13 cellular contexts compared by ENCODE assay signal in genomic region chr13:114134944-114135610, GRCh38. TPM values are rescaled to one million over a fixed set of nuclear protein-coding genes. Genes with fewer than 3 reads are reported as not detected.
DNase-seq lines count a peak whose midpoint lies in the region; ATAC-seq and TF ChIP-seq lines count a peak whose summit lies in the region.
"Had no signal": no experiment of that assay in that cellular context is flagged by ENCODE, and none has a peak within 500 bp of the region (broad histone marks: within the 10 kb centered on the region; RNA-seq: fewer than 3 reads in every experiment).

No MANE protein-coding gene starts in this region.

- peaks cover 28 to 53% (median 40%) of the 10 kb centered on the region in 4 donors for H3K4me1 Mint-ChIP-seq in CD4-positive, alpha-beta memory T cell
- peaks cover 17% of the 10 kb centered on the region for H3K4me1 Mint-ChIP-seq in activated CD4-positive, alpha-beta memory T cell treated with anti-CD3 and anti-CD28 coated beads for 36 hours (ENCODE audit: low read depth)

- no peaks in the 10 kb centered on the region for H3K27me3 Mint-ChIP-seq in CD4-positive, alpha-beta memory T cell
- no peaks in the 10 kb centered on the region for H3K27me3 Mint-ChIP-seq in activated CD4-positive, alpha-beta memory T cell treated with anti-CD3 and anti-CD28 coated beads for 36 hours

- H3K9me3 Mint-ChIP-seq in CD4-positive, alpha-beta memory T cell: peaks cover 0 to 4% (median 0%) of the 10 kb centered on the region in 8 donors
- H3K9me3 Mint-ChIP-seq in activated CD4-positive, alpha-beta memory T cell treated with anti-CD3 and anti-CD28 coated beads for 36 hours: peaks cover 4% of the 10 kb centered on the region

- H3K4me3 ChIP-seq in AG04450 (ENCODE audit: low read depth, low read length) (no peak overlapping the region), mesodermal cell (ENCODE audit: extremely low read depth, insufficient read depth, low read length, poor library complexity, severe bottlenecking) (no peak overlapping the region)
- H3K4me3 ChIP-seq in CD4-positive, alpha-beta memory T cell (ENCODE audit: low read length in 2 of 2): no peak overlapping the region
- H3K4me3 ChIP-seq: MG63, suprapubic skin had no signal

- POLR2A ChIA-PET in AG04450 (lab: Yijun Ruan, JAX): no interaction called here
- POLR2A ChIA-PET in CD4-positive, alpha-beta memory T cell (lab: Charles Lee; ENCODE audit: partially characterized antibody): interaction anchor here (0.7 to 3.0 kb wide), 8 partner anchors 9 to 91 kb away, joined by 3 to 24 read pairs (median 8); no protein-coding TSS in a partner anchor
- POLR2A ChIA-PET in activated CD4-positive, alpha-beta memory T cell treated with anti-CD3 and anti-CD28 coated beads for 36 hours (lab: Charles Lee): interaction anchor here (0.6 kb wide), 1 partner anchor 10 kb away, joined by 3 read pairs; no protein-coding TSS in a partner anchor

- peak overlapping the region; percentile 50 to 91 (median 84) for H3K27ac Mint-ChIP-seq in CD4-positive, alpha-beta memory T cell
- H3K27ac Mint-ChIP-seq in activated CD4-positive, alpha-beta memory T cell treated with anti-CD3 and anti-CD28 coated beads for 36 hours: peak overlapping the region; percentile 21

- peak overlapping the region in 7 of 8 donors; percentile 6 to 87 (median 77) for H3K4me3 Mint-ChIP-seq in CD4-positive, alpha-beta memory T cell
- H3K4me3 Mint-ChIP-seq in activated CD4-positive, alpha-beta memory T cell treated with anti-CD3 and anti-CD28 coated beads for 36 hours: no peak overlapping the region

- no peaks in the 10 kb centered on the region; the same call in 1 of the 2 replicates for H3K9me3 ChIP-seq in AG04450 (ENCODE audit: control insufficient read depth, insufficient read depth, low read length)
- H3K9me3 ChIP-seq in CD4-positive, alpha-beta memory T cell (ENCODE audit: control insufficient read depth in 1 of 2, low read length in 2 of 2): no peaks in the 10 kb centered on the region
- H3K9me3 ChIP-seq in mesodermal cell (ENCODE audit: control insufficient read depth, low read length): no peaks in the 10 kb centered on the region
- H3K9me3 ChIP-seq: MG63, suprapubic skin had no signal

- no peaks in the 10 kb centered on the region for H3K27me3 ChIP-seq in AG04450 (ENCODE audit: control insufficient read depth, insufficient read depth, low read length)
- H3K27me3 ChIP-seq in CD4-positive, alpha-beta memory T cell (ENCODE audit: insufficient read depth, low read length): no peaks in the 10 kb centered on the region
- H3K27me3 ChIP-seq: MG63, suprapubic skin had no signal

- CTCF ChIA-PET in AG04450 (lab: Charles Lee): no interaction called here
- CTCF ChIA-PET in CD4-positive, alpha-beta memory T cell (lab: Charles Lee; ENCODE audit: partially characterized antibody): interaction anchor here (0.9 to 1.3 kb wide), 2 partner anchors 17 to 88 kb away, joined by 3 to 5 read pairs; no protein-coding TSS in a partner anchor
- CTCF ChIA-PET in activated CD4-positive, alpha-beta memory T cell treated with anti-CD3 and anti-CD28 coated beads for 36 hours (lab: Charles Lee): no interaction called here

- H3K4me1 ChIP-seq in CD4-positive, alpha-beta memory T cell (ENCODE audit: insufficient read depth, low read length): peaks cover 23% of the 10 kb centered on the region
- peaks cover 3% of the 10 kb centered on the region for H3K4me1 ChIP-seq in mesodermal cell (ENCODE audit: control insufficient read depth, insufficient read depth, low read length, poor library complexity, severe bottlenecking)

- H3K27ac ChIP-seq in AG04450 (ENCODE audit: low read depth, low read length) (peak overlapping the region; percentile 11), mesodermal cell (ENCODE audit: low read depth, low read length, severe bottlenecking) (peak overlapping the region; percentile 30)
- peak overlapping the region; percentile 2 for H3K27ac ChIP-seq in CD4-positive, alpha-beta memory T cell (ENCODE audit: low read depth, low read length)
- H3K27ac ChIP-seq: suprapubic skin had no signal

- intact Hi-C loops in CD4-positive, alpha-beta memory T cell (cut with micrococcal nuclease): loop anchor here (5.0 kb wide), 1 partner anchor 318 kb away; no protein-coding TSS in a partner anchor
- intact Hi-C loops in activated CD4-positive, alpha-beta memory T cell treated with anti-CD3 and anti-CD28 coated beads for 36 hours (cut with micrococcal nuclease): no loop called here

- no peak for ATAC-seq in stimulated activated naive CD8-positive, alpha-beta T cell treated with anti-CD3 and anti-CD28 coated beads, Interleukin-15, Interleukin-2, amounts not matched to agents 100 U/mL and 50 U/mL, for 24 hours

- peaks cover 10 to 16% of the 10 kb centered on the region in 2 donors for H3K36me3 Mint-ChIP-seq in CD4-positive, alpha-beta memory T cell
- H3K36me3 Mint-ChIP-seq in activated CD4-positive, alpha-beta memory T cell treated with anti-CD3 and anti-CD28 coated beads for 36 hours: peaks cover 10% of the 10 kb centered on the region

- no peak for TF ChIP-seq CTCF in AG04450 (IDR thresholded peaks at IDR 0.05; ENCODE audit: low read depth, low read length)

- H3K36me3 ChIP-seq in CD4-positive, alpha-beta memory T cell (ENCODE audit: insufficient read depth, low read length): no peaks in the 10 kb centered on the region
- H3K36me3 ChIP-seq in mesodermal cell (ENCODE audit: control insufficient read depth, insufficient read depth, low read length): no peaks in the 10 kb centered on the region
- H3K36me3 ChIP-seq: MG63, suprapubic skin had no signal

- WGBS in mesodermal cell (ENCODE audit: insufficient coverage in 2 of 2), 2 experiments: 68 to 72% methylated on average over 9 to 12 of the region's 12 CpGs

- DNase-seq in AG04450 (ENCODE audit: low read depth, low spot score) (no peak), CD1c-positive myeloid dendritic cell (ENCODE audit: extremely low spot score) (no peak), SHP77 treated with DMSO at 0.1 percent for 48 hours (lab: John Stamatoyannopoulos, UW) (no peak), GM19240 (ENCODE audit: insufficient read length, low spot score) (no peak)
- DNase-seq in CD4-positive, alpha-beta memory T cell: no peak
- no peak for DNase-seq in activated CD4-positive, alpha-beta memory T cell treated with anti-CD3 and anti-CD28 coated beads for 36 hours
- DNase-seq in stimulated activated naive CD8-positive, alpha-beta T cell treated with anti-CD3 and anti-CD28 coated beads, Interleukin-15, Interleukin-2, amounts not matched to agents 100 U/mL and 50 U/mL, for 24 hours: no peak
- DNase-seq: MG63, midbrain, NCI-H2081 treated with DMSO at 0.1 percent for 48 hours had no signal

RNA-seq across cellular contexts. Expression of gene RASA3, which starts 2.7 kb away (rescaled TPM):
- 25.2 and 26.8 TPM in 2 replicates for polyA plus RNA-seq in AG04450 (2011; rRNA removed)
- polyA minus RNA-seq in AG04450 (2011; rRNA and poly(A)+ RNA removed): 32.8 and 38.1 TPM in 2 replicates
- 100 to 1,000 TPM; 171 to 174 TPM for total RNA-seq in CD4-positive, alpha-beta memory T cell
- polyA plus RNA-seq in CD4-positive, alpha-beta memory T cell: 100 to 1,000 TPM in 1 of 2 donors, 10 to 100 TPM in 1; 65.5 to 141 TPM
- 10 to 100 TPM; 45.9 to 49.3 TPM for total RNA-seq in activated CD4-positive, alpha-beta memory T cell treated with anti-CD3 and anti-CD28 coated beads for 36 hours
- polyA plus RNA-seq in mesodermal cell (2013, experiment 1 of 2): 52.2 TPM
- polyA plus RNA-seq in mesodermal cell (2013, experiment 2 of 2): 45.1 TPM

RNA-seq across cellular contexts. Expression of gene CFAP97D2, which starts 44.0 kb away (rescaled TPM):
- not detected in 2 replicates for polyA plus RNA-seq in AG04450 (2011; rRNA removed)
- not detected in 2 replicates for polyA minus RNA-seq in AG04450 (2011; rRNA and poly(A)+ RNA removed)
- total RNA-seq in CD4-positive, alpha-beta memory T cell: not detected
- polyA plus RNA-seq in CD4-positive, alpha-beta memory T cell: not detected
- total RNA-seq in activated CD4-positive, alpha-beta memory T cell treated with anti-CD3 and anti-CD28 coated beads for 36 hours: not detected
- polyA plus RNA-seq in mesodermal cell (2013, experiment 1 of 2): not detected
- polyA plus RNA-seq in mesodermal cell (2013, experiment 2 of 2): not detected
- total RNA-seq: endothelial cell of umbilical vein, suprapubic skin had no signal
- polyA plus RNA-seq: endothelial cell of umbilical vein had no signal
